2 cellular contexts compared by ENCODE assay signal in genomic region chr4:12924728-12925320, GRCh38.
TF ChIP-seq lines count a peak whose summit lies in the region.

No MANE protein-coding gene starts in this region.

TF ChIP-seq in GM23338, 12 proteins besides CTCF, POLR2A, EP300 and RAD21 (continued from another document):
- TF ChIP-seq EZH2phosphoT487 (IDR thresholded peaks at IDR 0.05; ENCODE audit: unreplicated experiment) (no peak), POLR2AphosphoS5 (IDR thresholded peaks at IDR 0.05; ENCODE audit: low read depth) (no peak), JUNB (IDR thresholded peaks at IDR 0.05; ENCODE audit: unreplicated experiment) (no peak), NANOG (IDR thresholded peaks at IDR 0.05; ENCODE audit: borderline replicate concordance) (no peak), ZNF114 (CRISPR knock-in tag; IDR thresholded peaks at IDR 0.05) (no peak), STAT1 (IDR thresholded peaks at IDR 0.05; ENCODE audit: unreplicated experiment) (no peak)
- TF ChIP-seq, protein P1, sequence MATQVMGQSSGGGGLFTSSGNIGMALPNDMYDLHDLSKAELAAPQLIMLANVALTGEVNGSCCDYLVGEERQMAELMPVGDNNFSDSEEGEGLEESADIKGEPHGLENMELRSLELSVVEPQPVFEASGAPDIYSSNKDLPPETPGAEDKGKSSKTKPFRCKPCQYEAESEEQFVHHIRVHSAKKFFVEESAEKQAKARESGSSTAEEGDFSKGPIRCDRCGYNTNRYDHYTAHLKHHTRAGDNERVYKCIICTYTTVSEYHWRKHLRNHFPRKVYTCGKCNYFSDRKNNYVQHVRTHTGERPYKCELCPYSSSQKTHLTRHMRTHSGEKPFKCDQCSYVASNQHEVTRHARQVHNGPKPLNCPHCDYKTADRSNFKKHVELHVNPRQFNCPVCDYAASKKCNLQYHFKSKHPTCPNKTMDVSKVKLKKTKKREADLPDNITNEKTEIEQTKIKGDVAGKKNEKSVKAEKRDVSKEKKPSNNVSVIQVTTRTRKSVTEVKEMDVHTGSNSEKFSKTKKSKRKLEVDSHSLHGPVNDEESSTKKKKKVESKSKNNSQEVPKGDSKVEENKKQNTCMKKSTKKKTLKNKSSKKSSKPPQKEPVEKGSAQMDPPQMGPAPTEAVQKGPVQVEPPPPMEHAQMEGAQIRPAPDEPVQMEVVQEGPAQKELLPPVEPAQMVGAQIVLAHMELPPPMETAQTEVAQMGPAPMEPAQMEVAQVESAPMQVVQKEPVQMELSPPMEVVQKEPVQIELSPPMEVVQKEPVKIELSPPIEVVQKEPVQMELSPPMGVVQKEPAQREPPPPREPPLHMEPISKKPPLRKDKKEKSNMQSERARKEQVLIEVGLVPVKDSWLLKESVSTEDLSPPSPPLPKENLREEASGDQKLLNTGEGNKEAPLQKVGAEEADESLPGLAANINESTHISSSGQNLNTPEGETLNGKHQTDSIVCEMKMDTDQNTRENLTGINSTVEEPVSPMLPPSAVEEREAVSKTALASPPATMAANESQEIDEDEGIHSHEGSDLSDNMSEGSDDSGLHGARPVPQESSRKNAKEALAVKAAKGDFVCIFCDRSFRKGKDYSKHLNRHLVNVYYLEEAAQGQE (IDR thresholded peaks at IDR 0.05; ENCODE audit: unreplicated experiment): no peak

TF ChIP-seq in HepG2, 621 proteins besides CTCF, POLR2A, EP300 and RAD21 (continued from another document and continues in another):
- TF ChIP-seq, protein P2, sequence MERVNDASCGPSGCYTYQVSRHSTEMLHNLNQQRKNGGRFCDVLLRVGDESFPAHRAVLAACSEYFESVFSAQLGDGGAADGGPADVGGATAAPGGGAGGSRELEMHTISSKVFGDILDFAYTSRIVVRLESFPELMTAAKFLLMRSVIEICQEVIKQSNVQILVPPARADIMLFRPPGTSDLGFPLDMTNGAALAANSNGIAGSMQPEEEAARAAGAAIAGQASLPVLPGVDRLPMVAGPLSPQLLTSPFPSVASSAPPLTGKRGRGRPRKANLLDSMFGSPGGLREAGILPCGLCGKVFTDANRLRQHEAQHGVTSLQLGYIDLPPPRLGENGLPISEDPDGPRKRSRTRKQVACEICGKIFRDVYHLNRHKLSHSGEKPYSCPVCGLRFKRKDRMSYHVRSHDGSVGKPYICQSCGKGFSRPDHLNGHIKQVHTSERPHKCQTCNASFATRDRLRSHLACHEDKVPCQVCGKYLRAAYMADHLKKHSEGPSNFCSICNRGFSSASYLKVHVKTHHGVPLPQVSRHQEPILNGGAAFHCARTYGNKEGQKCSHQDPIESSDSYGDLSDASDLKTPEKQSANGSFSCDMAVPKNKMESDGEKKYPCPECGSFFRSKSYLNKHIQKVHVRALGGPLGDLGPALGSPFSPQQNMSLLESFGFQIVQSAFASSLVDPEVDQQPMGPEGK (CRISPR knock-in tag; IDR thresholded peaks at IDR 0.05): peak; percentile 33; the same call in 1 of the 2 replicates
- TF ChIP-seq THRA (CRISPR knock-in tag; IDR thresholded peaks at IDR 0.05; ENCODE audit: borderline replicate concordance): no peak
- TF ChIP-seq TAF1 (CRISPR knock-in tag; IDR thresholded peaks at IDR 0.05): no peak
- peak; percentile 85 for TF ChIP-seq RXRB (CRISPR knock-in tag; IDR thresholded peaks at IDR 0.05; ENCODE audit: borderline replicate concordance)
- TF ChIP-seq FOXO1 (CRISPR knock-in tag; IDR thresholded peaks at IDR 0.05): peak; percentile 79; the same call in 1 of the 2 replicates
- TF ChIP-seq, protein P3, sequence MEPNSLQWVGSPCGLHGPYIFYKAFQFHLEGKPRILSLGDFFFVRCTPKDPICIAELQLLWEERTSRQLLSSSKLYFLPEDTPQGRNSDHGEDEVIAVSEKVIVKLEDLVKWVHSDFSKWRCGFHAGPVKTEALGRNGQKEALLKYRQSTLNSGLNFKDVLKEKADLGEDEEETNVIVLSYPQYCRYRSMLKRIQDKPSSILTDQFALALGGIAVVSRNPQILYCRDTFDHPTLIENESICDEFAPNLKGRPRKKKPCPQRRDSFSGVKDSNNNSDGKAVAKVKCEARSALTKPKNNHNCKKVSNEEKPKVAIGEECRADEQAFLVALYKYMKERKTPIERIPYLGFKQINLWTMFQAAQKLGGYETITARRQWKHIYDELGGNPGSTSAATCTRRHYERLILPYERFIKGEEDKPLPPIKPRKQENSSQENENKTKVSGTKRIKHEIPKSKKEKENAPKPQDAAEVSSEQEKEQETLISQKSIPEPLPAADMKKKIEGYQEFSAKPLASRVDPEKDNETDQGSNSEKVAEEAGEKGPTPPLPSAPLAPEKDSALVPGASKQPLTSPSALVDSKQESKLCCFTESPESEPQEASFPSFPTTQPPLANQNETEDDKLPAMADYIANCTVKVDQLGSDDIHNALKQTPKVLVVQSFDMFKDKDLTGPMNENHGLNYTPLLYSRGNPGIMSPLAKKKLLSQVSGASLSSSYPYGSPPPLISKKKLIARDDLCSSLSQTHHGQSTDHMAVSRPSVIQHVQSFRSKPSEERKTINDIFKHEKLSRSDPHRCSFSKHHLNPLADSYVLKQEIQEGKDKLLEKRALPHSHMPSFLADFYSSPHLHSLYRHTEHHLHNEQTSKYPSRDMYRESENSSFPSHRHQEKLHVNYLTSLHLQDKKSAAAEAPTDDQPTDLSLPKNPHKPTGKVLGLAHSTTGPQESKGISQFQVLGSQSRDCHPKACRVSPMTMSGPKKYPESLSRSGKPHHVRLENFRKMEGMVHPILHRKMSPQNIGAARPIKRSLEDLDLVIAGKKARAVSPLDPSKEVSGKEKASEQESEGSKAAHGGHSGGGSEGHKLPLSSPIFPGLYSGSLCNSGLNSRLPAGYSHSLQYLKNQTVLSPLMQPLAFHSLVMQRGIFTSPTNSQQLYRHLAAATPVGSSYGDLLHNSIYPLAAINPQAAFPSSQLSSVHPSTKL (CRISPR knock-in tag; IDR thresholded peaks at IDR 0.05): peak; percentile 89
- TF ChIP-seq ZBTB39 (CRISPR knock-in tag; IDR thresholded peaks at IDR 0.05): no peak
- TF ChIP-seq TEAD3 (CRISPR knock-in tag; optimal IDR thresholded peaks at IDR 0.05; ENCODE audit: borderline replicate concordance): peak; percentile 44
- peak; percentile 45; the same call in 1 of the 2 replicates for TF ChIP-seq CREM (IDR thresholded peaks at IDR 0.05)
- no peak for TF ChIP-seq CREM (CRISPR knock-in tag; IDR thresholded peaks at IDR 0.05)
- TF ChIP-seq KDM6A (CRISPR knock-in tag; IDR thresholded peaks at IDR 0.05; ENCODE audit: low read depth): peak; percentile 87
- TF ChIP-seq ZNF652 (CRISPR knock-in tag; IDR thresholded peaks at IDR 0.05; ENCODE audit: borderline replicate concordance, low read depth): no peak
- peak; percentile 68; the same call in 1 of the 2 replicates for TF ChIP-seq IKZF5 (CRISPR knock-in tag; IDR thresholded peaks at IDR 0.05)
- TF ChIP-seq CEBPG (CRISPR knock-in tag; IDR thresholded peaks at IDR 0.05): 0 out of 2 replicates have a peak, but pooled peaks have one; percentile 11
- TF ChIP-seq ZNF292 (CRISPR knock-in tag; IDR thresholded peaks at IDR 0.05; ENCODE audit: borderline replicate concordance, low read depth): 0 out of 2 replicates have a peak, but pooled peaks have one; percentile 45
- TF ChIP-seq TBL1XR1 (IDR thresholded peaks at IDR 0.05; ENCODE audit: borderline replicate concordance, low read length, partially characterized antibody): peak; percentile 26
- TF ChIP-seq FOXA3 (CRISPR knock-in tag; IDR thresholded peaks at IDR 0.05): peak; percentile 83
- TF ChIP-seq, protein P4, sequence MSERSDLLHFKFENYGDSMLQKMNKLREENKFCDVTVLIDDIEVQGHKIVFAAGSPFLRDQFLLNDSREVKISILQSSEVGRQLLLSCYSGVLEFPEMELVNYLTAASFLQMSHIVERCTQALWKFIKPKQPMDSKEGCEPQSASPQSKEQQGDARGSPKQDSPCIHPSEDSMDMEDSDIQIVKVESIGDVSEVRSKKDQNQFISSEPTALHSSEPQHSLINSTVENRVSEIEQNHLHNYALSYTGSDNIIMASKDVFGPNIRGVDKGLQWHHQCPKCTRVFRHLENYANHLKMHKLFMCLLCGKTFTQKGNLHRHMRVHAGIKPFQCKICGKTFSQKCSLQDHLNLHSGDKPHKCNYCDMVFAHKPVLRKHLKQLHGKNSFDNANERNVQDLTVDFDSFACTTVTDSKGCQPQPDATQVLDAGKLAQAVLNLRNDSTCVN (CRISPR knock-in tag; IDR thresholded peaks at IDR 0.05; ENCODE audit: borderline replicate concordance): 0 out of 2 replicates have a peak, but pooled peaks have one; percentile 31
- no peak for TF ChIP-seq ZNF703 (CRISPR knock-in tag; IDR thresholded peaks at IDR 0.05; ENCODE audit: borderline replicate concordance)
- TF ChIP-seq THAP11 (CRISPR knock-in tag; IDR thresholded peaks at IDR 0.05): peak; percentile 51
- 0 out of 4 replicates have a peak, but pooled peaks of 1 of the 2 experiments have one; percentile 36 for TF ChIP-seq KLF16 (CRISPR knock-in tag; IDR thresholded peaks at IDR 0.05)
- TF ChIP-seq FOXK1 (CRISPR knock-in tag; IDR thresholded peaks at IDR 0.05; ENCODE audit: borderline replicate concordance, low read depth): peak; percentile 54; the same call in 1 of the 2 replicates
- peak; percentile 92 for TF ChIP-seq HNF4A (CRISPR knock-in tag; IDR thresholded peaks at IDR 0.05)
- TF ChIP-seq MED1 (CRISPR knock-in tag; IDR thresholded peaks at IDR 0.05): peak; percentile 81
- TF ChIP-seq ZNF792 (CRISPR knock-in tag; IDR thresholded peaks at IDR 0.05): peak; percentile 36; the same call in 1 of the 2 replicates
- TF ChIP-seq ERF (CRISPR knock-in tag; IDR thresholded peaks at IDR 0.05): peak; percentile 41
- TF ChIP-seq ONECUT2 (CRISPR knock-in tag; IDR thresholded peaks at IDR 0.05): peak; percentile 46; the same call in 1 of the 2 replicates
- peak; percentile 83; the same call in 1 of the 2 replicates for TF ChIP-seq ZNF562 (CRISPR knock-in tag; IDR thresholded peaks at IDR 0.05; ENCODE audit: borderline replicate concordance)
- TF ChIP-seq REXO4 (CRISPR knock-in tag; IDR thresholded peaks at IDR 0.05; ENCODE audit: borderline replicate concordance): no peak
- TF ChIP-seq, protein P5, sequence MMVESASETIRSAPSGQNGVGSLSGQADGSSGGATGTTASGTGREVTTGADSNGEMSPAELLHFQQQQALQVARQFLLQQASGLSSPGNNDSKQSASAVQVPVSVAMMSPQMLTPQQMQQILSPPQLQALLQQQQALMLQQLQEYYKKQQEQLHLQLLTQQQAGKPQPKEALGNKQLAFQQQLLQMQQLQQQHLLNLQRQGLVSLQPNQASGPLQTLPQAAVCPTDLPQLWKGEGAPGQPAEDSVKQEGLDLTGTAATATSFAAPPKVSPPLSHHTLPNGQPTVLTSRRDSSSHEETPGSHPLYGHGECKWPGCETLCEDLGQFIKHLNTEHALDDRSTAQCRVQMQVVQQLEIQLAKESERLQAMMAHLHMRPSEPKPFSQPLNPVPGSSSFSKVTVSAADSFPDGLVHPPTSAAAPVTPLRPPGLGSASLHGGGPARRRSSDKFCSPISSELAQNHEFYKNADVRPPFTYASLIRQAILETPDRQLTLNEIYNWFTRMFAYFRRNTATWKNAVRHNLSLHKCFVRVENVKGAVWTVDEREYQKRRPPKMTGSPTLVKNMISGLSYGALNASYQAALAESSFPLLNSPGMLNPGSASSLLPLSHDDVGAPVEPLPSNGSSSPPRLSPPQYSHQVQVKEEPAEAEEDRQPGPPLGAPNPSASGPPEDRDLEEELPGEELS (CRISPR knock-in tag; IDR thresholded peaks at IDR 0.05): peak; percentile 71
